Comparison of ENCODE assay signal across 22 cellular contexts in the genomic region with DNA sequence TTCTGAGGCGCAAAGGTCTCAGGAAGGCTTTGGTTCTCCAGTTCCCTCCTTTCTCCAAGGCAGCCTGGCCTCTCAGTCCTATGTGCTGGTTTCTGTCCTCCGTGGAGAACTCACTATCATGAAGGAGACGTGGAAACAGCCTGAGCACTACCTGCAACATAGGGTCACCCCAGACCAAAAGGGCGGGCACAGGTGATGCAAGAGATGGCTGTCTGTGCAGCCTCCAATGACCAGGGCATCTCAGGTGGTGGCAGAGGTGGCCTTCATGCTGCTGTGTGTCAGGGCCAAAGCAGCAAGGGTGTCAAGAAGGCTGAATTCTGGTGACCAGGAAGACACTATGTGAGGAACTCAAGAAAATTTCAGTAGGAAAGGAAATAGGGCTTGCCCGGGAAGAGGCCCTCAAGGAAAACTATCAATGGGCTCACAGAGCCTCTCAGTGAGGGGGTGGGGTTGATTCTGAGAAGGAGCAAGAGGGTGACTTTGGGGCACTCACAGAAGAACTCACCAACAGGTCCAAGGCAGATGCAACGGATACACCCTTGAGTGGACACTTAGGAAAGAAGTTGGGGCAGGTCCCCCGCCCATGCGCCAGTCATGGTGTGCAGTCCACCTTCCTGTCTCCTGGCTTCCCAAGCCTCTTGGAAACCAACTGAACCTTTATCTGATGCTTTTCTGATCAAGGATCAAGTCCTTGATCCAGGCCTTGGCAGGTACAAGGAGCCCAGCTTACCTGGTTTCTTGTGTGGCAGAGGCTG.
"Had no signal": no experiment of that assay in that cellular context is flagged by ENCODE, and none has a peak within 500 bp of the region (broad histone marks: within the 10 kb centered on the region; RNA-seq: fewer than 3 reads in every experiment).

No MANE protein-coding gene starts in this region.

- H3K4me1 Mint-ChIP-seq: central memory CD8-positive, alpha-beta T cell; immature natural killer cell had no signal

- DNase-seq: cerebellar nuclear complex; cortex of kidney; effector CD8-positive, alpha-beta T cell; effector memory CD8-positive, alpha-beta T cell; foreskin keratinocyte; heart left ventricle; hypothalamus; immature natural killer cell; kidney glomerular epithelial cell; left lung; left ventricle myocardium superior; lower lobe of right lung; mesenchymal stem cell; midbrain had no signal

- H3K27ac ChIP-seq: esophagus muscularis mucosa, foreskin keratinocyte, gastroesophageal sphincter, heart left ventricle, hepatocyte, left lung, lower lobe of right lung had no signal

- H3K36me3 Mint-ChIP-seq: immature natural killer cell had no signal

- ATAC-seq: effector memory CD8-positive, alpha-beta T cell; foreskin keratinocyte; gastroesophageal sphincter; heart left ventricle; left lung; left ventricle myocardium superior; lower lobe of right lung had no signal

- H3K27ac Mint-ChIP-seq: dendritic cell treated with granulocyte-macrophage colony-stimulating factor and Interleukin-4, amounts not matched to agents 40 ng/mL and 50 ng/mL, for 4 days; effector memory CD8-positive, alpha-beta T cell; immature natural killer cell had no signal

- H3K9me3 Mint-ChIP-seq: central memory CD8-positive, alpha-beta T cell; dendritic cell treated with granulocyte-macrophage colony-stimulating factor and Interleukin-4, amounts not matched to agents 40 ng/mL and 50 ng/mL, for 4 days; effector memory CD8-positive, alpha-beta T cell; immature natural killer cell had no signal

- H3K36me3 ChIP-seq: esophagus muscularis mucosa, gastroesophageal sphincter, heart left ventricle, left lung, lower lobe of right lung had no signal

- H3K4me3 Mint-ChIP-seq: central memory CD8-positive, alpha-beta T cell; dendritic cell treated with granulocyte-macrophage colony-stimulating factor and Interleukin-4, amounts not matched to agents 40 ng/mL and 50 ng/mL, for 4 days; effector memory CD8-positive, alpha-beta T cell; immature natural killer cell had no signal

- H3K27me3 ChIP-seq: foreskin keratinocyte had no signal

- H3K4me1 ChIP-seq: esophagus muscularis mucosa, foreskin keratinocyte, gastroesophageal sphincter, heart left ventricle, left lung, lower lobe of right lung had no signal

- FAIRE-seq: endothelial cell of umbilical vein, frontal cortex, keratinocyte had no signal

- H3K4me3 ChIP-seq: esophagus muscularis mucosa, gastroesophageal sphincter, heart left ventricle, hepatocyte, left lung, lower lobe of right lung had no signal

- H3K9me3 ChIP-seq: esophagus muscularis mucosa, gastroesophageal sphincter, heart left ventricle, left lung, lower lobe of right lung had no signal
